Comparison of ENCODE assay signal across 8 cellular contexts in the genomic region with DNA sequence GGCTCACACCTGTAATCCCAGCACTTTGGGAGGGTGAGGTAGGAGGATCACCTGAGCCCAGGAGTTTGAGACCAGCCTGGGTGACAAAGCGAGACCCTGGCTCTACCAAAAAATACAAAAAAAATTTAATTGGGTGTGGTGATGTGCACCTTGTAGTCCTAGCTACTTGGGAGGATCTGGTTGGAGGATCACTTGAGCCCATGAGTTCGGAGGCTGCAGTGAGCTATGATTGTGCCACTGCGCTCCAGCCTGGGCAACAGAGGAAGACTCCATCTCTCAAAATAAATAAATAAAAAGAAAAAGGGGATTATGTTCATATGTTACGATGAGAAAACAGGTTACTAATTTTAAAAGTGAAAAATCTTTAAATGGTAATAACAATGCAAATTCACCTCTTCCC. TPM values are rescaled to one million over a fixed set of nuclear protein-coding genes. Genes with fewer than 3 reads are reported as not detected.
DNase-seq lines count a peak whose midpoint lies in the region; ATAC-seq and TF ChIP-seq lines count a peak whose summit lies in the region.

No MANE protein-coding gene starts in this region.

- intact Hi-C loops in breast epithelium (cut with DNase I; ENCODE audit: low total_unique reads) (loop anchor here (5.0 kb wide), 1 partner anchor 273 kb away; no protein-coding TSS in a partner anchor), thyroid gland (cut with DNase I) (loop anchor here (10.0 kb wide), 1 partner anchor 415 kb away; a partner anchor contains a TSS)
- intact Hi-C loops in naive thymus-derived CD4-positive, alpha-beta T cell (cut with micrococcal nuclease): loop anchor here (1.0 to 10.0 kb wide), 10 partner anchors 32 to 948 kb away; a partner anchor contains a TSS

- POLR2A ChIA-PET in naive thymus-derived CD4-positive, alpha-beta T cell (lab: Charles Lee): interaction anchor here (0.7 to 2.0 kb wide), 5 partner anchors 9 to 705 kb away, joined by 3 to 18 read pairs (median 6); no protein-coding TSS in a partner anchor

- no peaks in the 10 kb centered on the region for H3K27me3 ChIP-seq in BLaER1
- no peaks in the 10 kb centered on the region for H3K27me3 ChIP-seq in breast epithelium
- H3K27me3 ChIP-seq in naive thymus-derived CD4-positive, alpha-beta T cell (ENCODE audit: control insufficient read depth in 2 of 2, insufficient read depth in 2 of 2, low read length in 2 of 2): no peaks in the 10 kb centered on the region
- no peaks in the 10 kb centered on the region for H3K27me3 ChIP-seq in thyroid gland

- H3K4me3 ChIP-seq in BLaER1 (peak overlapping the region; percentile 80), breast epithelium (peak overlapping the region; percentile 73 to 93 (median 88)), thyroid gland (replicated peaks in 1 of 3) (no peak overlapping the region)
- peak overlapping the region; percentile 54 for H3K4me3 ChIP-seq in naive thymus-derived CD4-positive, alpha-beta T cell (ENCODE audit: low read length)

- no peak for DNase-seq in breast epithelium (ENCODE audit: low spot score in 2 of 2)
- no peak for DNase-seq in naive thymus-derived CD4-positive, alpha-beta T cell
- no peak for DNase-seq in thyroid gland
- DNase-seq in activated effector memory CD4-positive, alpha-beta T cell treated with anti-CD3 and anti-CD28 coated beads, Interleukin-2, amount 50 U/mL, for 16 hours: no peak
- no peak for DNase-seq in DMS79 treated with DMSO at 0.1 percent for 48 hours (lab: John Stamatoyannopoulos, UW)

- CTCF ChIA-PET in naive thymus-derived CD4-positive, alpha-beta T cell (lab: Charles Lee): interaction anchor here (0.8 to 1.8 kb wide), 3 partner anchors 9 to 232 kb away, joined by 3 to 10 read pairs (median 3); no protein-coding TSS in a partner anchor

- no peak for ATAC-seq in naive thymus-derived CD4-positive, alpha-beta T cell
- ATAC-seq in HG03108 (IDR thresholded peaks at IDR 0.05; ENCODE audit: unreplicated experiment): no peak

- peaks cover 0 to 21% (median 12%) of the 10 kb centered on the region in 5 donors for H3K36me3 Mint-ChIP-seq in naive thymus-derived CD4-positive, alpha-beta T cell

- WGBS in thyroid gland, 2 donors: 75 to 83% methylated on average over 4 of the region's 4 CpGs

- no peaks in the 10 kb centered on the region for H4K20me1 ChIP-seq in BLaER1

- H3K4me2 ChIP-seq in BLaER1: peak overlapping the region; percentile 98

- no peak for TF ChIP-seq CTCF in breast epithelium (IDR thresholded peaks at IDR 0.05)
- TF ChIP-seq CTCF in thyroid gland (IDR thresholded peaks at IDR 0.05): no peak

- TF ChIP-seq POLR2A in breast epithelium (IDR thresholded peaks at IDR 0.05) (no peak), thyroid gland (IDR thresholded peaks at IDR 0.05) (no peak)

- peaks cover 32% of the 10 kb centered on the region for H3K4me1 ChIP-seq in BLaER1
- H3K4me1 ChIP-seq in breast epithelium: no peaks in the 10 kb centered on the region
- peaks cover 22 to 31% of the 10 kb centered on the region in 2 donors for H3K4me1 ChIP-seq in naive thymus-derived CD4-positive, alpha-beta T cell (ENCODE audit: control insufficient read depth in 2 of 2, insufficient read depth in 2 of 2, low read length in 2 of 2)
- H3K4me1 ChIP-seq in thyroid gland: peaks cover 0 to 5% of the 10 kb centered on the region in 2 donors

- H3K36me3 ChIP-seq in BLaER1: peaks cover 10% of the 10 kb centered on the region
- H3K36me3 ChIP-seq in KOPT-K1 (ENCODE audit: insufficient read depth, low read length): peaks cover 7% of the 10 kb centered on the region
- no peaks in the 10 kb centered on the region for H3K36me3 ChIP-seq in breast epithelium
- H3K36me3 ChIP-seq in naive thymus-derived CD4-positive, alpha-beta T cell (ENCODE audit: control insufficient read depth in 2 of 3, insufficient read depth in 3 of 3, low read length in 3 of 3): peaks cover 0 to 13% (median 0%) of the 10 kb centered on the region in 3 experiments
- no peaks in the 10 kb centered on the region for H3K36me3 ChIP-seq in thyroid gland

- no peaks in the 10 kb centered on the region for H3K27me3 Mint-ChIP-seq in naive thymus-derived CD4-positive, alpha-beta T cell

- H3K9me3 Mint-ChIP-seq in naive thymus-derived CD4-positive, alpha-beta T cell: peaks cover 0 to 1% (median 0%) of the 10 kb centered on the region in 11 donors

- H3K9me3 ChIP-seq in BLaER1 (no peaks in the 10 kb centered on the region), KOPT-K1 (ENCODE audit: insufficient read depth, low read length, poor library complexity, severe bottlenecking) (no peaks in the 10 kb centered on the region), breast epithelium (no peaks in the 10 kb centered on the region), thyroid gland (no peaks in the 10 kb centered on the region)
- no peaks in the 10 kb centered on the region for H3K9me3 ChIP-seq in naive thymus-derived CD4-positive, alpha-beta T cell (ENCODE audit: control insufficient read depth in 2 of 3, low read length in 3 of 3)

- peak overlapping the region; percentile 74 to 100 (median 96) for H3K4me3 Mint-ChIP-seq in naive thymus-derived CD4-positive, alpha-beta T cell

- peaks cover 46 to 68% (median 63%) of the 10 kb centered on the region in 7 donors for H3K4me1 Mint-ChIP-seq in naive thymus-derived CD4-positive, alpha-beta T cell

- H3K9ac ChIP-seq in BLaER1: peak overlapping the region; percentile 83

- peak overlapping the region; percentile 45 to 98 (median 83) for H3K27ac Mint-ChIP-seq in naive thymus-derived CD4-positive, alpha-beta T cell

- H3K27ac ChIP-seq in BLaER1: peak overlapping the region; percentile 78
- H3K27ac ChIP-seq in KOPT-K1 (ENCODE audit: low read depth, low read length, poor library complexity, severe bottlenecking): peak overlapping the region; percentile 84
- no peak overlapping the region for H3K27ac ChIP-seq in breast epithelium
- peak overlapping the region; percentile 85 for H3K27ac ChIP-seq in naive thymus-derived CD4-positive, alpha-beta T cell (ENCODE audit: low read depth, low read length)
- H3K27ac ChIP-seq in thyroid gland: peak overlapping the region in 1 of 3 donors; percentile 88

RNA-seq across cellular contexts. Expression of a gene that starts 1.0 kb away (rescaled TPM):
- 10 to 100 TPM; 13.3 to 22.6 (median 14.9) TPM for total RNA-seq in breast epithelium
- 10 to 100 TPM; 26.9 to 52.4 (median 38.3) TPM for total RNA-seq in naive thymus-derived CD4-positive, alpha-beta T cell
- polyA plus RNA-seq in naive thymus-derived CD4-positive, alpha-beta T cell: 1 to 10 TPM; 7.9 to 8.0 TPM
- 10 to 100 TPM in 1 of 4 donors, 1 to 10 TPM in 3; 6.0 to 12.0 (median 9.9) TPM for total RNA-seq in thyroid gland

RNA-seq across cellular contexts. Expression of a gene that starts 33.0 kb away (rescaled TPM):
- total RNA-seq in breast epithelium: 10 to 100 TPM; 11.0 to 23.6 (median 18.7) TPM
- total RNA-seq in naive thymus-derived CD4-positive, alpha-beta T cell: 10 to 100 TPM; 39.3 to 88.0 (median 56.9) TPM
- 10 to 100 TPM; 16.9 to 29.9 TPM for polyA plus RNA-seq in naive thymus-derived CD4-positive, alpha-beta T cell
- 10 to 100 TPM; 14.6 to 32.9 (median 25.1) TPM for total RNA-seq in thyroid gland

Comparison
In these comparisons a context has a peak if more than half of its experiments do, and no peak if none do; other contexts are left out.
1. H3K27ac ChIP-seq: peak in BLaER1 (single experiment), KOPT-K1 (single experiment) and naive thymus-derived CD4-positive, alpha-beta T cell (single experiment); none in breast epithelium (0 of 2).
2. H3K4me3 ChIP-seq: peak in BLaER1 (single experiment), breast epithelium (3 of 3) and naive thymus-derived CD4-positive, alpha-beta T cell (single experiment); none in thyroid gland (0 of 3).